2 cellular contexts compared by ENCODE assay signal in the genomic region with DNA sequence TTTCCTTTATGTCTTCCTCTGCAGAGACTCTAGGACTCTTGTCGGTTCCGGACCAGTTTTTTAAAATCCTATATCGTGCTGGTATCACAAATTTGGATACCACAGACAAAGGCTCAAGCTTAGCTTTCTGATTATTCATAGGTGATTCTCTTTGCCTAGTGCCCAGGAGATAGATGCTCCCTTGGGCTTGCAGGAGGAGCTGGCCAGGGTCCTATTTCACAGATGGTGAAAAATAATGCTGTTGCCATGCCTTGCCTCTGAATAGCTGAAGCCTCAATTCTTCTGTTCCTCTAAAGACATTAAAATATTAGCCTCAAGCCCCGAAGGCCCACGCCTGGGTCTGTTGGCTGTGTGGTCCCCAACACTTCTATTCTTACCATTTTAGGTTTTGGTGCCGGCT.
A peak's percentile ranks its signal among the peaks of the same experiment; 100 is the strongest.
TF ChIP-seq lines count a peak whose summit lies in the region.

No MANE protein-coding gene starts in this region.

TF ChIP-seq in GM23338, 12 proteins besides CTCF, POLR2A, EP300 and RAD21 (continued from another document):
- TF ChIP-seq, protein P1, sequence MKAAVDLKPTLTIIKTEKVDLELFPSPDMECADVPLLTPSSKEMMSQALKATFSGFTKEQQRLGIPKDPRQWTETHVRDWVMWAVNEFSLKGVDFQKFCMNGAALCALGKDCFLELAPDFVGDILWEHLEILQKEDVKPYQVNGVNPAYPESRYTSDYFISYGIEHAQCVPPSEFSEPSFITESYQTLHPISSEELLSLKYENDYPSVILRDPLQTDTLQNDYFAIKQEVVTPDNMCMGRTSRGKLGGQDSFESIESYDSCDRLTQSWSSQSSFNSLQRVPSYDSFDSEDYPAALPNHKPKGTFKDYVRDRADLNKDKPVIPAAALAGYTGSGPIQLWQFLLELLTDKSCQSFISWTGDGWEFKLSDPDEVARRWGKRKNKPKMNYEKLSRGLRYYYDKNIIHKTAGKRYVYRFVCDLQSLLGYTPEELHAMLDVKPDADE (IDR thresholded peaks at IDR 0.05), result no peak

TF ChIP-seq in PFSK-1, 5 proteins besides CTCF, POLR2A, EP300 and RAD21 (continued from another document):
- TF ChIP-seq, protein P2, sequence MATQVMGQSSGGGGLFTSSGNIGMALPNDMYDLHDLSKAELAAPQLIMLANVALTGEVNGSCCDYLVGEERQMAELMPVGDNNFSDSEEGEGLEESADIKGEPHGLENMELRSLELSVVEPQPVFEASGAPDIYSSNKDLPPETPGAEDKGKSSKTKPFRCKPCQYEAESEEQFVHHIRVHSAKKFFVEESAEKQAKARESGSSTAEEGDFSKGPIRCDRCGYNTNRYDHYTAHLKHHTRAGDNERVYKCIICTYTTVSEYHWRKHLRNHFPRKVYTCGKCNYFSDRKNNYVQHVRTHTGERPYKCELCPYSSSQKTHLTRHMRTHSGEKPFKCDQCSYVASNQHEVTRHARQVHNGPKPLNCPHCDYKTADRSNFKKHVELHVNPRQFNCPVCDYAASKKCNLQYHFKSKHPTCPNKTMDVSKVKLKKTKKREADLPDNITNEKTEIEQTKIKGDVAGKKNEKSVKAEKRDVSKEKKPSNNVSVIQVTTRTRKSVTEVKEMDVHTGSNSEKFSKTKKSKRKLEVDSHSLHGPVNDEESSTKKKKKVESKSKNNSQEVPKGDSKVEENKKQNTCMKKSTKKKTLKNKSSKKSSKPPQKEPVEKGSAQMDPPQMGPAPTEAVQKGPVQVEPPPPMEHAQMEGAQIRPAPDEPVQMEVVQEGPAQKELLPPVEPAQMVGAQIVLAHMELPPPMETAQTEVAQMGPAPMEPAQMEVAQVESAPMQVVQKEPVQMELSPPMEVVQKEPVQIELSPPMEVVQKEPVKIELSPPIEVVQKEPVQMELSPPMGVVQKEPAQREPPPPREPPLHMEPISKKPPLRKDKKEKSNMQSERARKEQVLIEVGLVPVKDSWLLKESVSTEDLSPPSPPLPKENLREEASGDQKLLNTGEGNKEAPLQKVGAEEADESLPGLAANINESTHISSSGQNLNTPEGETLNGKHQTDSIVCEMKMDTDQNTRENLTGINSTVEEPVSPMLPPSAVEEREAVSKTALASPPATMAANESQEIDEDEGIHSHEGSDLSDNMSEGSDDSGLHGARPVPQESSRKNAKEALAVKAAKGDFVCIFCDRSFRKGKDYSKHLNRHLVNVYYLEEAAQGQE (IDR thresholded peaks at IDR 0.05; ENCODE audit: insufficient read depth in 1 of 2, low read depth in 2 of 2, low read length in 2 of 2), result peak; percentile 55 to 87; a peak in 3 of 4 replicates
- TF ChIP-seq SIN3A (IDR thresholded peaks at IDR 0.05; ENCODE audit: borderline replicate concordance, insufficient read depth, low read length) (no peak), FOXP2 (optimal IDR thresholded peaks at IDR 0.05; ENCODE audit: borderline replicate concordance, extremely low read depth, extremely low read length, insufficient read depth) (no peak), TAF1 (IDR thresholded peaks at IDR 0.05; ENCODE audit: borderline replicate concordance, insufficient read depth, low read length) (no peak)
